ENCODE assay signal across 9 cellular contexts in the genomic region with DNA sequence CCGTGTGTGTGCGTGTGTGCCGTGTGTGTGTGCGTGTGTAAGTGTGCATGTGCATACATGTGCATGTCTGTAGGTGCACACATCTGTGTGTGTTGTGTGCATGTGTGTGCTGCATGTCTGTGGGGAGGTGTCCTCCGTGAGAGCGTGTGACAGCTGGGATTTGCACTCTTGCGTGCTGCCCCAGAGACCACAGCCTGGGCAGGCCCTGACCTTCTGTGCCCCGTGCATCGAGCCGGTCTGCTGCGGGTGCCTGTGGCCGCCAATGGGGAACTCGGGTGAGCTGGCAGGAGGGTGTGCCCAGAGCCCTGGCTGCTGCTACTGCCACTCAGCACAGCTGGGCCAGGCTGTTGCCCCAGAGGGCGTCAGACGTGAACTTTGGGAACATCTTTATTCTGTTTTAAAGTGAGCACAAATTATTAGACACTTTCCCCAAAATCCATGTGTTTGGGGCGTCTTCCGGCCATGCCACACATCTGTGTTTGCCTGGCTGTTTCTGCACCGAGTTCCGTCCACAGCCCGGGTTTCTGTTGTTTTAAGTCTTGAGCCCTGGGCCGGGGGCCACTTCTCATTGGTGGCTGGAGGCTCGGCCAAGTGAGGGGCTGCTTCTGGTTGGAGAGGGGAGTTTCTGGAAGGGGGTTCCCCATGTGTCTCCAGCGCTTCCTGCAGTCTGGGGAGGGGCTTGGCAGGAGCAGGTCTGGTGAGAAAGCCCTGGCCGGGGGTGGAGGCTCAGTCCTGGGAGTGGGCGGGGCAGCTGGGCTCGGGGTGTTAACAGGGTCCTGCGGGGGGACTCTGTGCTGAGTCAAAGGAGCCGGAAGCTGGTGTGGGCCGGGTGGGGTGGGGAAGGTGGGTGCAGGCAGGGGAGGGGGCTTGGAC. TPM values are rescaled to one million over a fixed set of nuclear protein-coding genes. Genes with fewer than 3 reads are reported as not detected.
DNase-seq lines count a peak whose midpoint lies in the region; FAIRE-seq and TF ChIP-seq lines count a peak whose summit lies in the region.
"Had no signal": no experiment of that assay in that cellular context is flagged by ENCODE, and none has a peak within 500 bp of the region (broad histone marks: within the 10 kb centered on the region; RNA-seq: fewer than 3 reads in every experiment).

No MANE protein-coding gene starts in this region.

- H3K4me1 Mint-ChIP-seq in astrocyte (ENCODE audit: low read depth, unreplicated experiment): peaks cover 10% of the 10 kb centered on the region

- H3K9me3 Mint-ChIP-seq in astrocyte (ENCODE audit: unreplicated experiment): no peaks in the 10 kb centered on the region

- intact Hi-C loops in head of caudate nucleus (cut with DNase I): no loop called here

- no peak overlapping the region for H3K4me3 Mint-ChIP-seq in astrocyte (ENCODE audit: unreplicated experiment)

- DNase-seq in H54 (ENCODE audit: insufficient read length, low spot score) (peak; percentile 82), astrocyte (ENCODE audit: low read depth) (peak; percentile 44), hepatocyte (ENCODE audit: low spot score) (peak; percentile 48), GM19239 (ENCODE audit: insufficient read length, low spot score) (no peak), MM.1S (no peak), head of caudate nucleus (no peak)
- DNase-seq: activated gamma-delta T cell had no signal

- H3K27ac ChIP-seq in astrocyte (ENCODE audit: low read depth, low read length): no peak overlapping the region
- no peak overlapping the region for H3K27ac ChIP-seq in hepatocyte
- peak overlapping the region in 12 of 21 experiments; percentile 9 to 70 (median 56) for H3K27ac ChIP-seq in skin epidermis
- no peak overlapping the region for H3K27ac ChIP-seq in MM.1S (ENCODE audit: low read length)
- H3K27ac ChIP-seq: ovary had no signal

- H3K9me2 ChIP-seq in hepatocyte (replicated peaks; ENCODE audit: insufficient read depth) (no peaks in the 10 kb centered on the region), MM.1S (replicated peaks; ENCODE audit: insufficient read depth, low read length) (no peaks in the 10 kb centered on the region)

- H3K9me3 ChIP-seq in astrocyte (ENCODE audit: insufficient read depth, low read depth, low read length): no peaks in the 10 kb centered on the region
- no peaks in the 10 kb centered on the region for H3K9me3 ChIP-seq in hepatocyte (ENCODE audit: low read depth)
- H3K9me3 ChIP-seq in MM.1S (replicated peaks; ENCODE audit: insufficient read depth, low read length): no peaks in the 10 kb centered on the region
- H3K9me3 ChIP-seq: ovary had no signal

- TF ChIP-seq CTCF in astrocyte (IDR thresholded peaks at IDR 0.05; ENCODE audit: insufficient read depth, low read depth, low read length) (no peak), hepatocyte (IDR thresholded peaks at IDR 0.05; ENCODE audit: poor library complexity) (no peak), MM.1S (IDR thresholded peaks at IDR 0.05; ENCODE audit: low read length) (no peak)

- TF ChIP-seq POLR2A in H54 (IDR thresholded peaks at IDR 0.05; ENCODE audit: low read depth, low read length): no peak

- H3K36me3 Mint-ChIP-seq in astrocyte (ENCODE audit: low read depth, unreplicated experiment): no peaks in the 10 kb centered on the region

- H3K27me3 Mint-ChIP-seq in astrocyte (ENCODE audit: low read depth, unreplicated experiment): no peaks in the 10 kb centered on the region

- peak overlapping the region; percentile 57 for H3K4me2 ChIP-seq in astrocyte (ENCODE audit: low read length)
- H3K4me2 ChIP-seq in hepatocyte: no peak overlapping the region
- no peak overlapping the region for H3K4me2 ChIP-seq in MM.1S (ENCODE audit: low read depth, low read length)

- H3K36me3 ChIP-seq in astrocyte (ENCODE audit: insufficient read depth, low read length) (no peaks in the 10 kb centered on the region), hepatocyte (replicated peaks; ENCODE audit: insufficient read depth, low read depth) (no peaks in the 10 kb centered on the region), MM.1S (replicated peaks; ENCODE audit: insufficient read depth, low read length) (no peaks in the 10 kb centered on the region)
- H3K36me3 ChIP-seq: ovary had no signal

- H2AFZ ChIP-seq in astrocyte (ENCODE audit: low read depth, low read length) (no peak overlapping the region), hepatocyte (no peak overlapping the region), MM.1S (ENCODE audit: low read length) (no peak overlapping the region)

- no peak overlapping the region for H3K9ac ChIP-seq in astrocyte (ENCODE audit: low read length)
- H3K9ac ChIP-seq in MM.1S (ENCODE audit: low read length): no peak overlapping the region

- H4K20me1 ChIP-seq in astrocyte (ENCODE audit: insufficient read depth, low read length) (peaks cover 98% of the 10 kb centered on the region), hepatocyte (ENCODE audit: insufficient read depth, poor library complexity, severe bottlenecking) (peaks cover 50% of the 10 kb centered on the region), MM.1S (ENCODE audit: insufficient read depth, low read length) (no peaks in the 10 kb centered on the region)

- FAIRE-seq in H54 (lab: Jason Lieb, UNC) (peak; percentile 90), astrocyte (lab: Jason Lieb, UNC) (no peak), GM19239 (lab: Jason Lieb, UNC) (no peak)

- H3K4me1 ChIP-seq in astrocyte (ENCODE audit: insufficient read depth, low read length) (peaks cover 12% of the 10 kb centered on the region), hepatocyte (ENCODE audit: insufficient read depth) (peaks cover 6% of the 10 kb centered on the region), MM.1S (ENCODE audit: low read length) (no peaks in the 10 kb centered on the region)

- no peaks in the 10 kb centered on the region for H3F3A ChIP-seq in MM.1S (ENCODE audit: insufficient read depth, low read length)

- H3K27me3 ChIP-seq in astrocyte (ENCODE audit: insufficient read depth, low read length) (no peaks in the 10 kb centered on the region), hepatocyte (no peaks in the 10 kb centered on the region), MM.1S (replicated peaks; ENCODE audit: insufficient read depth, low read length) (no peaks in the 10 kb centered on the region)
- H3K27me3 ChIP-seq: ovary had no signal

- no peak overlapping the region for H3K27ac Mint-ChIP-seq in astrocyte (ENCODE audit: unreplicated experiment)

- H3K4me3 ChIP-seq in astrocyte (ENCODE audit: insufficient read depth, low read depth, low read length): no peak overlapping the region
- no peak overlapping the region for H3K4me3 ChIP-seq in hepatocyte
- peak overlapping the region in 1 of 7 experiments; percentile 8 for H3K4me3 ChIP-seq in skin epidermis
- no peak overlapping the region for H3K4me3 ChIP-seq in MM.1S (ENCODE audit: low read length)
- H3K4me3 ChIP-seq: ovary had no signal

- 71% methylated on average over 26 of the region's 29 CpGs for WGBS in hepatocyte (ENCODE audit: low lambda C conversion rate, missing lambda C conversion rate)

- peaks cover 78% of the 10 kb centered on the region for H3K79me2 ChIP-seq in astrocyte (ENCODE audit: insufficient read depth, low read length)
- H3K79me2 ChIP-seq in hepatocyte: peaks cover 53% of the 10 kb centered on the region
- H3K79me2 ChIP-seq in MM.1S (ENCODE audit: low read length): no peaks in the 10 kb centered on the region

RNA-seq across cellular contexts. Expression of gene CEP170B, which starts 7.6 kb away (rescaled TPM):
- total RNA-seq in astrocyte (50.3 and 55.4 TPM in 2 replicates), hepatocyte (12.0 and 20.3 TPM in 2 replicates)
- polyA plus RNA-seq in hepatocyte: 7.6 and 9.5 TPM in 2 replicates

RNA-seq across cellular contexts. Expression of gene PLD4, which starts 52.0 kb away (rescaled TPM):
- 0.14 and 0.60 TPM in 2 replicates for total RNA-seq in astrocyte
- total RNA-seq in hepatocyte: not detected in 2 replicates
- polyA plus RNA-seq in hepatocyte: 0.77 and 1.1 TPM in 2 replicates

Comparison
In these comparisons a context has a peak if more than half of its experiments do, and no peak if none do; other contexts are left out.
1. DNase-seq: peak in H54 (single experiment), astrocyte (single experiment) and hepatocyte (single experiment); none in GM19239 (single experiment), MM.1S (single experiment) and head of caudate nucleus (0 of 42).
2. H3K27ac ChIP-seq: peak in skin epidermis (12 of 21); none in astrocyte (single experiment), hepatocyte (single experiment) and MM.1S (single experiment).